Comparison of ENCODE assay signal across 24 cellular contexts in the genomic region with DNA sequence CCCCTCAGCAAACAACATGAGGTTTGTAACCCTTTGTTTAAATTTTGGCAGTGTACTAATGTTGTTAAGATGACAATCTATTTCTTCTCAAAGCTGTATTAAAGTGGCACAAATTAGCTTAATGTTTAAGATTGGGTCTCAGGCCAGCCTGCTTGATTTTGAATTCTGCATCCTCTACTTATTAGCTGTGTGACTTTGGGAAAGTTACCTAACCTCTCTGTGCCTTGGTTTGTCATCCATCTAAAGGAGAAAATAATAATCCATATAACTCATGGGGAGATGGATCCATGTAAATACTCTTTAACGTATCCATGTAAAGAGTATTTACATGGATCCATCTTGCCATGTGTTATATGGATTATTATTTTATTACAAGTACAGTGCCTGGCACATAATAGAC. TPM values are rescaled to one million over a fixed set of nuclear protein-coding genes. Genes with fewer than 3 reads are reported as not detected.
DNase-seq lines count a peak whose midpoint lies in the region; ATAC-seq, FAIRE-seq and TF ChIP-seq lines count a peak whose summit lies in the region.
"Had no signal": no experiment of that assay in that cellular context is flagged by ENCODE, and none has a peak within 500 bp of the region (broad histone marks: within the 10 kb centered on the region; RNA-seq: fewer than 3 reads in every experiment).

No MANE protein-coding gene starts in this region.

- in situ Hi-C loops in HepG2 (cut with HindIII; ENCODE audit: extremely low pct_ligation_motif_present, low pct_unique_long_range_greater_than_20kb): no loop called here
- in situ Hi-C loops in Panc1 (cut with HindIII; ENCODE audit: low pct_unique_long_range_greater_than_20kb, low sequenced_read_pairs): no loop called here
- in situ Hi-C loops in K562 (cut with MboI): no loop called here

- no peaks in the 10 kb centered on the region for H3K79me2 ChIP-seq in HepG2 (ENCODE audit: insufficient read depth, low read length)
- no peaks in the 10 kb centered on the region for H3K79me2 ChIP-seq in K562 (ENCODE audit: control insufficient read depth, insufficient read depth, low read length)

- H3K9me1 ChIP-seq in K562 (ENCODE audit: control insufficient read depth, insufficient read depth, low read length): no peaks in the 10 kb centered on the region

- TF ChIP-seq POLR2A in HepG2 (IDR thresholded peaks at IDR 0.05; ENCODE audit: insufficient read depth in 1 of 2, low read depth in 2 of 2, low read length in 2 of 2) (no peak), right lobe of liver (IDR thresholded peaks at IDR 0.05) (no peak), K562 (conservative IDR thresholded peaks at IDR 0.05) (no peak), sigmoid colon (IDR thresholded peaks at IDR 0.05) (no peak)

- H3K4me2 ChIP-seq in HepG2 (ENCODE audit: low read depth, low read length) (no peak overlapping the region), K562 (ENCODE audit: insufficient read depth, low read length) (no peak overlapping the region)

- FAIRE-seq in HepG2 (lab: Jason Lieb, UNC) (no peak), K562 (lab: Jason Lieb, UNC) (no peak)
- FAIRE-seq: A204.1, GM12891, GM18507 had no signal

- 0% methylated on average over 1 of the region's 1 CpG for WGBS in HepG2 (ENCODE audit: low lambda C conversion rate)
- WGBS in right lobe of liver (ENCODE audit: insufficient coverage, low coverage, low lambda C conversion rate, missing lambda C conversion rate): 40% methylated on average over 1 of the region's 1 CpG
- WGBS in K562 (ENCODE audit: insufficient coverage, low coverage, missing lambda C conversion rate): 0% methylated on average over 1 of the region's 1 CpG
- WGBS in sigmoid colon, 2 donors: 78 to 85% methylated on average over 1 of the region's 1 CpG

- CTCF ChIA-PET in HepG2 (lab: Yijun Ruan, JAX; ENCODE audit: low intra/inter-chr PET ratio, low total read pairs) (no interaction called here), Panc1 (lab: Charles Lee) (interaction anchor here (0.7 kb wide), 1 partner anchor 272 kb away, joined by 12 read pairs; no protein-coding TSS in a partner anchor), K562 (lab: Yijun Ruan, JAX; ENCODE audit: low intra/inter-chr PET ratio) (no interaction called here)
- CTCF ChIA-PET in CD4-positive, alpha-beta memory T cell (lab: Charles Lee; ENCODE audit: partially characterized antibody): no interaction called here
- CTCF ChIA-PET in naive thymus-derived CD4-positive, alpha-beta T cell (lab: Charles Lee): no interaction called here

- no peak overlapping the region for H2AFZ ChIP-seq in HepG2 (ENCODE audit: low read length)
- no peak overlapping the region for H2AFZ ChIP-seq in K562 (ENCODE audit: low read depth, low read length)

- no peak overlapping the region for H3K4me3 Mint-ChIP-seq in CD4-positive, alpha-beta memory T cell
- no peak overlapping the region for H3K4me3 Mint-ChIP-seq in naive thymus-derived CD4-positive, alpha-beta T cell
- H3K4me3 Mint-ChIP-seq: CD14-positive monocyte; CD4-positive, alpha-beta T cell had no signal

- no peaks in the 10 kb centered on the region for H3K9me3 ChIP-seq in HepG2 (ENCODE audit: low read length)
- no peaks in the 10 kb centered on the region for H3K9me3 ChIP-seq in right lobe of liver
- H3K9me3 ChIP-seq in Panc1 (ENCODE audit: control insufficient read depth, insufficient read depth, low read depth, low read length): no peaks in the 10 kb centered on the region
- no peaks in the 10 kb centered on the region for H3K9me3 ChIP-seq in K562 (replicated peaks; ENCODE audit: control insufficient read depth, insufficient read depth, low read depth, low read length)
- H3K9me3 ChIP-seq in CD4-positive, alpha-beta memory T cell (ENCODE audit: control insufficient read depth in 1 of 2, low read length in 2 of 2): no peaks in the 10 kb centered on the region
- no peaks in the 10 kb centered on the region for H3K9me3 ChIP-seq in naive thymus-derived CD4-positive, alpha-beta T cell (ENCODE audit: control insufficient read depth in 2 of 3, low read length in 3 of 3)
- peaks cover 0 to 3% (median 0%) of the 10 kb centered on the region in 4 donors for H3K9me3 ChIP-seq in sigmoid colon
- H3K9me3 ChIP-seq: BE2C; BLaER1 treated with 17β-estradiol and CSF1 and Interleukin-3, amounts not matched to agents 10 nM and 100 nM had no signal

- H3K4me1 Mint-ChIP-seq in CD4-positive, alpha-beta memory T cell: peaks cover 0 to 6% (median 2%) of the 10 kb centered on the region in 4 donors
- peaks cover 0 to 5% (median 0%) of the 10 kb centered on the region in 7 donors for H3K4me1 Mint-ChIP-seq in naive thymus-derived CD4-positive, alpha-beta T cell
- H3K4me1 Mint-ChIP-seq: CD14-positive monocyte had no signal

- H3K36me3 ChIP-seq in HepG2 (replicated peaks in 1 of 2; ENCODE audit: control insufficient read depth in 1 of 2, insufficient read depth in 2 of 2, low read length in 2 of 2) (no peaks in the 10 kb centered on the region), right lobe of liver (no peaks in the 10 kb centered on the region), Panc1 (ENCODE audit: control insufficient read depth, insufficient read depth, low read length) (no peaks in the 10 kb centered on the region), K562 (ENCODE audit: control insufficient read depth, insufficient read depth, low read length) (no peaks in the 10 kb centered on the region), sigmoid colon (no peaks in the 10 kb centered on the region)
- H3K36me3 ChIP-seq in CD4-positive, alpha-beta memory T cell (ENCODE audit: insufficient read depth, low read length): no peaks in the 10 kb centered on the region
- no peaks in the 10 kb centered on the region for H3K36me3 ChIP-seq in naive thymus-derived CD4-positive, alpha-beta T cell (ENCODE audit: control insufficient read depth in 2 of 3, insufficient read depth in 3 of 3, low read length in 3 of 3)
- H3K36me3 ChIP-seq: BE2C; BLaER1 treated with 17β-estradiol and CSF1 and Interleukin-3, amounts not matched to agents 10 nM and 100 nM had no signal

- no peak for TF ChIP-seq RAD21 in HepG2 (CRISPR knock-in tag; IDR thresholded peaks at IDR 0.05)
- no peak for TF ChIP-seq RAD21 in K562 (CRISPR knock-in tag; conservative IDR thresholded peaks at IDR 0.05 in 1 of 2, IDR thresholded peaks at IDR 0.05 in 1 of 2)

- no peaks in the 10 kb centered on the region for H4K20me1 ChIP-seq in HepG2 (ENCODE audit: insufficient read depth, low read length)
- no peaks in the 10 kb centered on the region for H4K20me1 ChIP-seq in K562 (replicated peaks; ENCODE audit: control insufficient read depth, insufficient read depth, low read length)
- H4K20me1 ChIP-seq: BLaER1 treated with 17β-estradiol and CSF1 and Interleukin-3, amounts not matched to agents 10 nM and 100 nM had no signal

- no TSS peak for BruUV-seq in HepG2 (replicated peaks; lab: Mats Ljungman, UMichigan)
- BruUV-seq in Panc1 (replicated peaks; lab: Mats Ljungman, UMichigan): no TSS peak
- no TSS peak for BruUV-seq in K562 (replicated peaks; lab: Mats Ljungman, UMichigan)

- H3K9me3 Mint-ChIP-seq in CD4-positive, alpha-beta memory T cell: no peaks in the 10 kb centered on the region
- H3K9me3 Mint-ChIP-seq in naive thymus-derived CD4-positive, alpha-beta T cell: peaks cover 0 to 2% (median 0%) of the 10 kb centered on the region in 11 donors
- H3K9me3 Mint-ChIP-seq: CD4-positive, alpha-beta T cell had no signal

- intact Hi-C loops in HepG2 (cut with micrococcal nuclease; ENCODE audit: unreplicated experiment): no loop called here
- intact Hi-C loops in right lobe of liver (cut with DNase I): no loop called here
- intact Hi-C loops in Panc1 (cut with micrococcal nuclease; ENCODE audit: unreplicated experiment): no loop called here
- intact Hi-C loops in K562 (cut with micrococcal nuclease): no loop called here
- intact Hi-C loops in CD4-positive, alpha-beta memory T cell (cut with micrococcal nuclease): no loop called here
- intact Hi-C loops in naive thymus-derived CD4-positive, alpha-beta T cell (cut with micrococcal nuclease): no loop called here
- intact Hi-C loops in sigmoid colon (cut with DNase I): no loop called here

- H3K27me3 Mint-ChIP-seq in CD4-positive, alpha-beta memory T cell: peaks cover 18 to 22% of the 10 kb centered on the region in 2 donors
- peaks cover 23 to 47% (median 33%) of the 10 kb centered on the region in 5 donors for H3K27me3 Mint-ChIP-seq in naive thymus-derived CD4-positive, alpha-beta T cell

- TF ChIP-seq EP300 in HepG2 (IDR thresholded peaks at IDR 0.05; ENCODE audit: low read depth in 2 of 2, low read length in 2 of 2) (no peak), HepG2 (CRISPR knock-in tag; IDR thresholded peaks at IDR 0.05; ENCODE audit: borderline replicate concordance) (no peak), K562 (IDR thresholded peaks at IDR 0.05; ENCODE audit: low read length) (no peak), sigmoid colon (IDR thresholded peaks at IDR 0.05) (no peak)

- no peak overlapping the region for H3K27ac Mint-ChIP-seq in CD4-positive, alpha-beta memory T cell
- no peak overlapping the region for H3K27ac Mint-ChIP-seq in naive thymus-derived CD4-positive, alpha-beta T cell
- H3K27ac Mint-ChIP-seq: CD14-positive monocyte; CD4-positive, alpha-beta T cell had no signal

- DNase-seq in HepG2 (ENCODE audit: low spot score): no peak
- DNase-seq in right lobe of liver: no peak
- no peak for DNase-seq in Panc1 (ENCODE audit: low read depth, low spot score)
- no peak for DNase-seq in K562 (ENCODE audit: extremely low read depth in 1 of 4, low spot score in 3 of 4)
- no peak for DNase-seq in CD4-positive, alpha-beta memory T cell
- no peak for DNase-seq in naive thymus-derived CD4-positive, alpha-beta T cell
- no peak for DNase-seq in sigmoid colon
- DNase-seq: ACHN; AML-193; BE2C; Calu3; CD4-positive, alpha-beta T cell; COR-L47; DMS79 treated with DMSO at 0.1 percent for 48 hours; GF-D8; GOT3; H7 had no signal

- H3K27me3 ChIP-seq in HepG2 (ENCODE audit: control insufficient read depth in 1 of 2, insufficient read depth in 2 of 2, low read length in 2 of 2): peaks cover 0 to 5% of the 10 kb centered on the region in 2 experiments; a peak in 3 of 5 replicates
- no peaks in the 10 kb centered on the region for H3K27me3 ChIP-seq in right lobe of liver
- no peaks in the 10 kb centered on the region for H3K27me3 ChIP-seq in Panc1 (ENCODE audit: control insufficient read depth, insufficient read depth, low read length)
- peaks cover under 1 to 4% of the 10 kb centered on the region in 2 experiments; a peak in 3 of 5 replicates for H3K27me3 ChIP-seq in K562 (ENCODE audit: control insufficient read depth in 2 of 2, insufficient read depth in 2 of 2, low read length in 2 of 2)
- H3K27me3 ChIP-seq in CD4-positive, alpha-beta memory T cell (ENCODE audit: insufficient read depth, low read length): peaks cover 3% of the 10 kb centered on the region
- no peaks in the 10 kb centered on the region for H3K27me3 ChIP-seq in naive thymus-derived CD4-positive, alpha-beta T cell (ENCODE audit: control insufficient read depth in 2 of 2, insufficient read depth in 2 of 2, low read length in 2 of 2)
- H3K27me3 ChIP-seq in sigmoid colon: peaks cover 0 to 11% (median 0%) of the 10 kb centered on the region in 3 donors
- H3K27me3 ChIP-seq: BE2C; BLaER1 treated with 17β-estradiol and CSF1 and Interleukin-3, amounts not matched to agents 10 nM and 100 nM had no signal

- POLR2A ChIA-PET in HepG2 (lab: Yijun Ruan, JAX) (no interaction called here), Panc1 (lab: Charles Lee) (no interaction called here), K562 (lab: Yijun Ruan, JAX) (interaction anchor here (0.9 kb wide), 1 partner anchor 15 kb away, joined by 3 read pairs; no protein-coding TSS in a partner anchor)
- POLR2A ChIA-PET in CD4-positive, alpha-beta memory T cell (lab: Charles Lee; ENCODE audit: partially characterized antibody): no interaction called here
- POLR2A ChIA-PET in naive thymus-derived CD4-positive, alpha-beta T cell (lab: Charles Lee): no interaction called here

- TF ChIP-seq CTCF in HepG2 (CRISPR knock-in tag; IDR thresholded peaks at IDR 0.05) (no peak), right lobe of liver (IDR thresholded peaks at IDR 0.05) (no peak), Panc1 (IDR thresholded peaks at IDR 0.05) (no peak), K562 (IDR thresholded peaks at IDR 0.05 in 2 of 3, conservative IDR thresholded peaks at IDR 0.05 in 1 of 3; ENCODE audit: insufficient read depth in 2 of 3, low read depth in 1 of 3, low read length in 3 of 3) (no peak), sigmoid colon (IDR thresholded peaks at IDR 0.05) (no peak)

- no peaks in the 10 kb centered on the region for H3K36me3 Mint-ChIP-seq in CD4-positive, alpha-beta memory T cell
- no peaks in the 10 kb centered on the region for H3K36me3 Mint-ChIP-seq in naive thymus-derived CD4-positive, alpha-beta T cell
- H3K36me3 Mint-ChIP-seq: CD14-positive monocyte had no signal

- H3K9ac ChIP-seq in HepG2 (ENCODE audit: insufficient read depth, low read depth, low read length) (no peak overlapping the region), K562 (ENCODE audit: insufficient read depth in 1 of 2, low read depth in 2 of 2, low read length in 2 of 2) (no peak overlapping the region)
- H3K9ac ChIP-seq: BLaER1 treated with 17β-estradiol and CSF1 and Interleukin-3, amounts not matched to agents 10 nM and 100 nM had no signal

- ATAC-seq in HepG2 (no peak), right lobe of liver (no peak), Panc1 (no peak), K562 (no peak)
- ATAC-seq in naive thymus-derived CD4-positive, alpha-beta T cell: no peak

- no peaks in the 10 kb centered on the region for H3K4me1 ChIP-seq in HepG2 (ENCODE audit: insufficient read depth, low read length)
- no peaks in the 10 kb centered on the region for H3K4me1 ChIP-seq in right lobe of liver
- peaks cover 13% of the 10 kb centered on the region for H3K4me1 ChIP-seq in Panc1 (ENCODE audit: control insufficient read depth, insufficient read depth, low read length)
- H3K4me1 ChIP-seq in K562 (replicated peaks in 1 of 2; ENCODE audit: control insufficient read depth in 2 of 2, insufficient read depth in 2 of 2, low read length in 2 of 2): no peaks in the 10 kb centered on the region
- no peaks in the 10 kb centered on the region for H3K4me1 ChIP-seq in CD4-positive, alpha-beta memory T cell (ENCODE audit: insufficient read depth, low read length)
- H3K4me1 ChIP-seq in naive thymus-derived CD4-positive, alpha-beta T cell (ENCODE audit: control insufficient read depth in 2 of 2, insufficient read depth in 2 of 2, low read length in 2 of 2): no peaks in the 10 kb centered on the region
- H3K4me1 ChIP-seq in sigmoid colon: no peaks in the 10 kb centered on the region
- H3K4me1 ChIP-seq: BE2C had no signal

- no peak overlapping the region for H3K4me3 ChIP-seq in HepG2 (replicated peaks in 1 of 3; ENCODE audit: insufficient read depth in 1 of 3, low read depth in 2 of 3, low read length in 3 of 3)
- no peak overlapping the region for H3K4me3 ChIP-seq in right lobe of liver
- no peak overlapping the region for H3K4me3 ChIP-seq in Panc1 (ENCODE audit: low read depth in 2 of 2, low read length in 2 of 2)
- no peak overlapping the region for H3K4me3 ChIP-seq in K562
- H3K4me3 ChIP-seq in CD4-positive, alpha-beta memory T cell (ENCODE audit: low read length in 2 of 2): no peak overlapping the region
- no peak overlapping the region for H3K4me3 ChIP-seq in naive thymus-derived CD4-positive, alpha-beta T cell (ENCODE audit: low read length)
- H3K4me3 ChIP-seq in sigmoid colon: no peak overlapping the region
- H3K4me3 ChIP-seq: BLaER1 treated with 17β-estradiol and CSF1 and Interleukin-3, amounts not matched to agents 10 nM and 100 nM had no signal

- H3K27ac ChIP-seq in HepG2 (ENCODE audit: extremely low read length, insufficient read depth, low read length) (no peak overlapping the region), right lobe of liver (no peak overlapping the region), Panc1 (ENCODE audit: low read length) (peak overlapping the region; percentile 72; the same call in 1 of the 2 replicates), K562 (ENCODE audit: extremely low read depth, low read depth, low read length) (no peak overlapping the region), sigmoid colon (no peak overlapping the region)
- H3K27ac ChIP-seq in CD4-positive, alpha-beta memory T cell (ENCODE audit: low read depth, low read length): no peak overlapping the region
- no peak overlapping the region for H3K27ac ChIP-seq in naive thymus-derived CD4-positive, alpha-beta T cell (ENCODE audit: low read depth, low read length)
- H3K27ac ChIP-seq: 22Rv1; BLaER1 treated with 17β-estradiol and CSF1 and Interleukin-3, amounts not matched to agents 10 nM and 100 nM had no signal

RNA-seq across cellular contexts. Expression of gene TRPM8, which starts 2.1 kb away (rescaled TPM):
- total RNA-seq in HepG2 (2016; rRNA removed; fragmentation: Illumina TruSeq; extraction: Trizol) (not detected in 2 replicates), right lobe of liver (10 to 100 TPM; 23.9 to 99.5 (median 48.6) TPM), Panc1 (2021; ENCODE audit: unreplicated experiment) (3.9 TPM), K562 (2014; rRNA removed) (not detected in 2 replicates), K562 (2014; rRNA removed; fragmentation: Illumina TruSeq; extraction: Trizol) (not detected in 2 replicates), K562 (2015; rRNA removed; fragmentation: Illumina TruSeq; extraction: Trizol) (not detected in 2 replicates), K562 (2021) (not detected in 2 replicates), sigmoid colon (not detected)
- total RNA-seq in HepG2 (2016; cell fraction: cytosol; rRNA removed; fragmentation: Illumina TruSeq; extraction: Trizol; ENCODE audit: low read depth): not detected in 2 replicates
- 0.13 TPM in 1 of 2 replicates, not detected in the other for total RNA-seq in HepG2 (2016; cell fraction: insoluble cytoplasmic fraction; rRNA removed; fragmentation: Illumina TruSeq; extraction: Trizol)
- not detected in 2 replicates for total RNA-seq in HepG2 (2016; cell fraction: membrane; rRNA removed; fragmentation: Illumina TruSeq; extraction: Trizol)
- total RNA-seq in HepG2 (2016; cell fraction: nucleus; rRNA removed; fragmentation: Illumina TruSeq; extraction: Trizol): not detected in 2 replicates
- polyA plus RNA-seq in HepG2 (2011; rRNA removed) (0.08 and 0.12 TPM in 2 replicates), K562 (2011; rRNA removed) (not detected in 2 replicates), K562 (2014; fragmentation: Illumina TruSeq; extraction: Trizol) (not detected in 2 replicates), K562 (2014; fragmentation: Nextera tagmentation; extraction: Ambion mirVana) (not detected), K562 (2014; rRNA removed) (not detected in 2 replicates), sigmoid colon (under 1 TPM in 1 of 3 donors, not detected in 2; 0.04 TPM)
- 0.24 TPM in 1 of 2 replicates, not detected in the other for polyA plus RNA-seq in HepG2 (2011; cell fraction: cytosol; rRNA removed)
- not detected in 2 replicates for polyA plus RNA-seq in HepG2 (2011; cell fraction: nucleus; rRNA removed)
- 0.52 TPM in 1 of 2 replicates, not detected in the other for polyA plus RNA-seq in HepG2 (2012)
- polyA plus RNA-seq in HepG2 (2016; cell fraction: cytosol; fragmentation: Illumina TruSeq; extraction: Trizol; ENCODE audit: low read depth): not detected in 2 replicates
- not detected in 2 replicates for polyA plus RNA-seq in HepG2 (2016; cell fraction: insoluble cytoplasmic fraction; fragmentation: Illumina TruSeq; extraction: Trizol; ENCODE audit: low read depth)
- polyA plus RNA-seq in HepG2 (2016; cell fraction: membrane; fragmentation: Illumina TruSeq; extraction: Trizol; ENCODE audit: low read depth): not detected in 2 replicates
- not detected in 2 replicates for polyA plus RNA-seq in HepG2 (2016; cell fraction: nucleus; fragmentation: Illumina TruSeq; extraction: Trizol; ENCODE audit: insufficient read depth, low read depth)
- 1.0 TPM in 1 of 2 replicates, not detected in the other for polyA minus RNA-seq in HepG2 (2011; rRNA and poly(A)+ RNA removed; ENCODE audit: low replicate concordance)
- polyA minus RNA-seq in HepG2 (2011; cell fraction: cytosol; rRNA and poly(A)+ RNA removed): not detected in 2 replicates
- 0.50 TPM in 1 of 2 replicates, not detected in the other for polyA minus RNA-seq in HepG2 (2011; cell fraction: nucleus; rRNA and poly(A)+ RNA removed)
- 2.9 TPM for polyA plus RNA-seq in Panc1 (2012; ENCODE audit: insufficient read length)
- not detected in 2 replicates for total RNA-seq in K562 (2011; cell fraction: chromatin; rRNA removed; ENCODE audit: low replicate concordance)
- not detected in 2 replicates for total RNA-seq in K562 (2011; cell fraction: nucleolus; rRNA removed)
- total RNA-seq in K562 (2011; cell fraction: nucleoplasm; rRNA removed): not detected in 2 replicates
- polyA plus RNA-seq in K562 (2011; cell fraction: cytosol; rRNA removed): not detected in 2 replicates
- not detected in 2 replicates for polyA plus RNA-seq in K562 (2011; cell fraction: nucleus; rRNA removed)
- not detected in 2 replicates for polyA plus RNA-seq in K562 (2012)
- polyA minus RNA-seq in K562 (2011; rRNA and poly(A)+ RNA removed): not detected in 2 replicates
- not detected in 2 replicates for polyA minus RNA-seq in K562 (2011; cell fraction: cytosol; rRNA and poly(A)+ RNA removed)
- polyA minus RNA-seq in K562 (2011; cell fraction: nucleus; rRNA and poly(A)+ RNA removed): not detected in 2 replicates
- not detected for total RNA-seq in CD4-positive, alpha-beta memory T cell
- polyA plus RNA-seq in CD4-positive, alpha-beta memory T cell: not detected
- total RNA-seq in naive thymus-derived CD4-positive, alpha-beta T cell: not detected
- not detected for polyA plus RNA-seq in naive thymus-derived CD4-positive, alpha-beta T cell
- total RNA-seq: CD4-positive, alpha-beta T cell; G401 had no signal
- polyA plus RNA-seq: CD14-positive monocyte had no signal

Comparison
In these comparisons a context has a peak if more than half of its experiments do, and no peak if none do; other contexts are left out.
1. Of the 241 proteins assayed by ChIP-seq in both HepG2 and K562: peak only in HepG2: none; only in K562: ZFP36; in both: none; in neither: 239; mixed calls (peak in some experiments, not most) for 1.